18 cellular contexts compared by ENCODE assay signal in genomic region chr20:52425253-52425652, GRCh38.
DNase-seq lines count a peak whose midpoint lies in the region; ATAC-seq, FAIRE-seq and TF ChIP-seq lines count a peak whose summit lies in the region.
"Had no signal": no experiment of that assay in that cellular context is flagged by ENCODE, and none has a peak within 500 bp of the region (broad histone marks: within the 10 kb centered on the region; RNA-seq: fewer than 3 reads in every experiment).

No MANE protein-coding gene starts in this region.

- no peaks in the 10 kb centered on the region for H3K27me3 ChIP-seq in HepG2 (ENCODE audit: control insufficient read depth in 1 of 2, insufficient read depth in 2 of 2, low read length in 2 of 2)
- no peaks in the 10 kb centered on the region for H3K27me3 ChIP-seq in right lobe of liver
- no peaks in the 10 kb centered on the region for H3K27me3 ChIP-seq in gastroesophageal sphincter
- H3K27me3 ChIP-seq: BE2C had no signal

- no peaks in the 10 kb centered on the region for H3K27me3 Mint-ChIP-seq in activated CD8-positive, alpha-beta memory T cell treated with anti-CD3 and anti-CD28 coated beads, Interleukin-2, amount 10 ng/mL, durations not matched to agents 7 days and 5 days
- H3K27me3 Mint-ChIP-seq: dendritic cell treated with granulocyte-macrophage colony-stimulating factor and Interleukin-4, amounts not matched to agents 40 ng/mL and 50 ng/mL, for 4 days had no signal

- CTCF ChIA-PET in HepG2 (lab: Yijun Ruan, JAX; ENCODE audit: low intra/inter-chr PET ratio, low total read pairs) = no interaction called here
- CTCF ChIA-PET in activated CD8-positive, alpha-beta memory T cell treated with anti-CD3 and anti-CD28 coated beads, Interleukin-2, amount 10 ng/mL, durations not matched to agents 7 days and 5 days (lab: Charles Lee) = no interaction called here

- H3K4me1 Mint-ChIP-seq in activated CD8-positive, alpha-beta memory T cell treated with anti-CD3 and anti-CD28 coated beads, Interleukin-2, amount 10 ng/mL, durations not matched to agents 7 days and 5 days = no peaks in the 10 kb centered on the region

- TF ChIP-seq EP300 in HepG2 (IDR thresholded peaks at IDR 0.05; ENCODE audit: low read depth in 2 of 2, low read length in 2 of 2) (no peak), HepG2 (CRISPR knock-in tag; IDR thresholded peaks at IDR 0.05; ENCODE audit: borderline replicate concordance) (no peak), gastroesophageal sphincter (IDR thresholded peaks at IDR 0.05) (no peak)

- no TSS peak for BruUV-seq in HepG2 (replicated peaks; lab: Mats Ljungman, UMichigan)

- POLR2A ChIA-PET in HepG2 (lab: Yijun Ruan, JAX) = no interaction called here

- in situ Hi-C loops in HepG2 (cut with HindIII; ENCODE audit: extremely low pct_ligation_motif_present, low pct_unique_long_range_greater_than_20kb) = no loop called here

- H3K9ac ChIP-seq in HepG2 (ENCODE audit: insufficient read depth, low read depth, low read length) = no peak overlapping the region

- H3K79me2 ChIP-seq in HepG2 (ENCODE audit: insufficient read depth, low read length) = no peaks in the 10 kb centered on the region

- H3K27ac ChIP-seq in HepG2 (ENCODE audit: extremely low read length, insufficient read depth, low read length) (no peak overlapping the region), right lobe of liver (no peak overlapping the region), gastroesophageal sphincter (no peak overlapping the region)

- H3K4me1 ChIP-seq in HepG2 (ENCODE audit: insufficient read depth, low read length) (no peaks in the 10 kb centered on the region), right lobe of liver (no peaks in the 10 kb centered on the region), gastroesophageal sphincter (no peaks in the 10 kb centered on the region)
- H3K4me1 ChIP-seq: BE2C had no signal

- peak; percentile 8 for FAIRE-seq in HepG2 (lab: Jason Lieb, UNC)
- FAIRE-seq: astrocyte had no signal

- TF ChIP-seq POLR2A in HepG2 (IDR thresholded peaks at IDR 0.05; ENCODE audit: insufficient read depth in 1 of 2, low read depth in 2 of 2, low read length in 2 of 2) (no peak), right lobe of liver (IDR thresholded peaks at IDR 0.05) (no peak), gastroesophageal sphincter (IDR thresholded peaks at IDR 0.05) (no peak)

- no peak overlapping the region for H3K27ac Mint-ChIP-seq in activated CD8-positive, alpha-beta memory T cell treated with anti-CD3 and anti-CD28 coated beads, Interleukin-2, amount 10 ng/mL, durations not matched to agents 7 days and 5 days
- H3K27ac Mint-ChIP-seq: dendritic cell treated with granulocyte-macrophage colony-stimulating factor and Interleukin-4, amounts not matched to agents 40 ng/mL and 50 ng/mL, for 4 days had no signal

- H3K4me3 Mint-ChIP-seq in activated CD8-positive, alpha-beta memory T cell treated with anti-CD3 and anti-CD28 coated beads, Interleukin-2, amount 10 ng/mL, durations not matched to agents 7 days and 5 days = no peak overlapping the region
- H3K4me3 Mint-ChIP-seq: dendritic cell treated with granulocyte-macrophage colony-stimulating factor and Interleukin-4, amounts not matched to agents 40 ng/mL and 50 ng/mL, for 4 days had no signal

- DNase-seq in HepG2 (ENCODE audit: low spot score) (no peak), right lobe of liver (no peak), MV-4-11 (lab: John Stamatoyannopoulos, UW) (peak; percentile 16), ureter (ENCODE audit: low spot score) (no peak)
- no peak for DNase-seq in activated CD8-positive, alpha-beta memory T cell treated with anti-CD3 and anti-CD28 coated beads, Interleukin-2, amount 10 ng/mL, durations not matched to agents 7 days and 5 days
- DNase-seq: activated effector memory CD4-positive, alpha-beta T cell treated with anti-CD3 and anti-CD28 coated beads, Interleukin-2, amount 50 U/mL, for 16 hours; BE2C; KG1; left ventricle myocardium superior; NCI-H1417; PC-3 had no signal

- H3K36me3 ChIP-seq in HepG2 (replicated peaks in 1 of 2; ENCODE audit: control insufficient read depth in 1 of 2, insufficient read depth in 2 of 2, low read length in 2 of 2) = no peaks in the 10 kb centered on the region
- no peaks in the 10 kb centered on the region for H3K36me3 ChIP-seq in right lobe of liver
- no peaks in the 10 kb centered on the region for H3K36me3 ChIP-seq in gastroesophageal sphincter
- H3K36me3 ChIP-seq: BE2C had no signal

- no peak for TF ChIP-seq RAD21 in HepG2 (CRISPR knock-in tag; IDR thresholded peaks at IDR 0.05)

- H3K9me3 Mint-ChIP-seq in activated CD8-positive, alpha-beta memory T cell treated with anti-CD3 and anti-CD28 coated beads, Interleukin-2, amount 10 ng/mL, durations not matched to agents 7 days and 5 days (ENCODE audit: low read depth) = peaks cover 9% of the 10 kb centered on the region

- TF ChIP-seq CTCF in HepG2 (CRISPR knock-in tag; IDR thresholded peaks at IDR 0.05) (no peak), right lobe of liver (IDR thresholded peaks at IDR 0.05) (no peak), gastroesophageal sphincter (IDR thresholded peaks at IDR 0.05) (no peak)

- H4K20me1 ChIP-seq in HepG2 (ENCODE audit: insufficient read depth, low read length) = no peaks in the 10 kb centered on the region

- H2AFZ ChIP-seq in HepG2 (ENCODE audit: low read length) = no peak overlapping the region

- ATAC-seq in HepG2 = no peak
- ATAC-seq in right lobe of liver = no peak
- peak; percentile 43 for ATAC-seq in gastroesophageal sphincter
- no peak for ATAC-seq in GM18517 (IDR thresholded peaks at IDR 0.05; ENCODE audit: unreplicated experiment)
- ATAC-seq in HG03139 (IDR thresholded peaks at IDR 0.05; ENCODE audit: unreplicated experiment) = no peak
- ATAC-seq in activated CD8-positive, alpha-beta memory T cell treated with anti-CD3 and anti-CD28 coated beads, Interleukin-2, amount 10 ng/mL, durations not matched to agents 7 days and 5 days = no peak
- ATAC-seq: HCT116, left ventricle myocardium superior, PC-3, SK-N-SH treated with all-trans-retinoic acid at 6 μM for 48 hours had no signal

- H3K4me2 ChIP-seq in HepG2 (ENCODE audit: low read depth, low read length) = no peak overlapping the region

- H3K4me3 ChIP-seq in HepG2 (replicated peaks in 1 of 3; ENCODE audit: insufficient read depth in 1 of 3, low read depth in 2 of 3, low read length in 3 of 3) (no peak overlapping the region), right lobe of liver (no peak overlapping the region), gastroesophageal sphincter (no peak overlapping the region)

- intact Hi-C loops in HepG2 (cut with micrococcal nuclease; ENCODE audit: unreplicated experiment) = no loop called here
- intact Hi-C loops in right lobe of liver (cut with DNase I) = no loop called here

- H3K9me3 ChIP-seq in HepG2 (ENCODE audit: low read length) (peaks cover 32% of the 10 kb centered on the region), right lobe of liver (no peaks in the 10 kb centered on the region), gastroesophageal sphincter (peaks cover 0 to 2% (median 0%) of the 10 kb centered on the region in 3 donors)
- H3K9me3 ChIP-seq: BE2C had no signal

- H3K36me3 Mint-ChIP-seq in activated CD8-positive, alpha-beta memory T cell treated with anti-CD3 and anti-CD28 coated beads, Interleukin-2, amount 10 ng/mL, durations not matched to agents 7 days and 5 days = peaks cover 1% of the 10 kb centered on the region

- WGBS in HepG2 (ENCODE audit: low lambda C conversion rate) = 13% methylated on average over 9 of the region's 9 CpGs
- WGBS in right lobe of liver (ENCODE audit: insufficient coverage, low coverage, low lambda C conversion rate, missing lambda C conversion rate) = 43% methylated on average over 9 of the region's 9 CpGs
- 27 to 51% methylated on average over 6 to 9 of the region's 9 CpGs for WGBS in gastroesophageal sphincter (ENCODE audit: low coverage in 1 of 2), 2 donors

TF ChIP-seq in HepG2, 621 proteins besides CTCF, POLR2A, EP300 and RAD21:
- no peak for TF ChIP-seq RBFOX2 (IDR thresholded peaks at IDR 0.05; ENCODE audit: low read depth, low read length)
- TF ChIP-seq ATF7 (IDR thresholded peaks at IDR 0.05) = 0 out of 2 replicates have a peak, but pooled peaks have one; percentile 1
- TF ChIP-seq ATF7 (CRISPR knock-in tag; IDR thresholded peaks at IDR 0.05) = no peak
- TF ChIP-seq CREB1 (IDR thresholded peaks at IDR 0.05) = peak; percentile 26; the same call in 1 of the 2 replicates
- TF ChIP-seq CREB1 (CRISPR knock-in tag; IDR thresholded peaks at IDR 0.05) = no peak
- no peak for TF ChIP-seq CEBPZ (IDR thresholded peaks at IDR 0.05; ENCODE audit: low read length)
